ENCODE assay signal across 15 cellular contexts in the genomic region with DNA sequence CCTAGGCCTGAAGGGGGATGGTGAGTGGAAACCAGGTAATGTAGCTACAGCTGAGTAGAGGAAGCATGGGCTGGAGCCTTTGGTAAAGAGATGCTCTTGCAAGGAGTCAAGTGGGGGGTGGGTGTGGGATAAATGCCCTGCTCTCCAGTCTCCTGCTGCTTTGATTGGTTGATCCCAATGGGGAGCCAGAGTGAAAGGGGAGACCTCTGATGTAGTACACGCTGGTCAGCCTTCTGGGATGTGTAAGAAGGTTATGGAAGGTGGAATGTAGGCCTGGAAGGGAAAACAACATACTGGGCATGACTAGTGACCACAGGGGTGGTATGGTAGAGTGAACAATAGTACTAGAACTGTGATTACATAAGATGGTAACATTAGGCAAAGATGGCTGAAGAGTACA.
"Had no signal": no experiment of that assay in that cellular context is flagged by ENCODE, and none has a peak within 500 bp of the region (broad histone marks: within the 10 kb centered on the region; RNA-seq: fewer than 3 reads in every experiment).

No MANE protein-coding gene starts in this region.

- H3K4me3 Mint-ChIP-seq: activated CD4-positive, alpha-beta memory T cell treated with anti-CD3 and anti-CD28 coated beads for 36 hours; activated T-cell treated with anti-CD3 and anti-CD28 coated beads, Interleukin-2, amount 50 U/mL, for 72 hours; central memory CD8-positive, alpha-beta T cell; dendritic cell treated with granulocyte-macrophage colony-stimulating factor and Interleukin-4, amounts not matched to agents 40 ng/mL and 50 ng/mL, for 4 days; natural killer cell; stimulated activated naive CD8-positive, alpha-beta T cell treated with anti-CD3 and anti-CD28 coated beads, Interleukin-15, amount 100 ng/mL, for 72 hours; T-helper 2 cell treated with Interferon-gamma antibody and Interleukin-4, amounts not matched to agents 5 μg/mL and 100 μg/mL, for 36 hours had no signal

- H3K4me3 ChIP-seq: ascending aorta, mucosa of descending colon, psoas muscle, thoracic aorta had no signal

- H3K9me3 Mint-ChIP-seq: activated CD4-positive, alpha-beta memory T cell treated with anti-CD3 and anti-CD28 coated beads for 36 hours; activated T-cell treated with anti-CD3 and anti-CD28 coated beads, Interleukin-2, amount 50 U/mL, for 72 hours; central memory CD8-positive, alpha-beta T cell; dendritic cell treated with granulocyte-macrophage colony-stimulating factor and Interleukin-4, amounts not matched to agents 40 ng/mL and 50 ng/mL, for 4 days; natural killer cell; stimulated activated naive CD8-positive, alpha-beta T cell treated with anti-CD3 and anti-CD28 coated beads, Interleukin-15, amount 100 ng/mL, for 72 hours; T-helper 2 cell treated with Interferon-gamma antibody and Interleukin-4, amounts not matched to agents 5 μg/mL and 100 μg/mL, for 36 hours had no signal

- ATAC-seq: activated T-cell treated with anti-CD3 and anti-CD28 coated beads, Interleukin-2, amount 50 U/mL, for 72 hours; left lobe of liver; mucosa of descending colon; natural killer cell; psoas muscle; stimulated activated naive CD8-positive, alpha-beta T cell treated with anti-CD3 and anti-CD28 coated beads, Interleukin-15, amount 100 ng/mL, for 72 hours had no signal

- H3K27me3 ChIP-seq: ascending aorta had no signal

- H3K36me3 Mint-ChIP-seq: activated CD4-positive, alpha-beta memory T cell treated with anti-CD3 and anti-CD28 coated beads for 36 hours; natural killer cell had no signal

- H3K36me3 ChIP-seq: ascending aorta, thoracic aorta had no signal

- H3K9me3 ChIP-seq: ascending aorta, mucosa of descending colon, psoas muscle, thoracic aorta had no signal

- H3K27ac Mint-ChIP-seq: activated CD4-positive, alpha-beta memory T cell treated with anti-CD3 and anti-CD28 coated beads for 36 hours; activated T-cell treated with anti-CD3 and anti-CD28 coated beads, Interleukin-2, amount 50 U/mL, for 72 hours; dendritic cell treated with granulocyte-macrophage colony-stimulating factor and Interleukin-4, amounts not matched to agents 40 ng/mL and 50 ng/mL, for 4 days; stimulated activated naive CD8-positive, alpha-beta T cell treated with anti-CD3 and anti-CD28 coated beads, Interleukin-15, amount 100 ng/mL, for 72 hours; T-helper 2 cell treated with Interferon-gamma antibody and Interleukin-4, amounts not matched to agents 5 μg/mL and 100 μg/mL, for 36 hours had no signal

- H3K27me3 Mint-ChIP-seq: activated CD4-positive, alpha-beta memory T cell treated with anti-CD3 and anti-CD28 coated beads for 36 hours; central memory CD8-positive, alpha-beta T cell; stimulated activated naive CD8-positive, alpha-beta T cell treated with anti-CD3 and anti-CD28 coated beads, Interleukin-15, amount 100 ng/mL, for 72 hours had no signal

- DNase-seq: activated CD4-positive, alpha-beta memory T cell treated with anti-CD3 and anti-CD28 coated beads for 36 hours; activated CD4-positive, CD25-positive, alpha-beta regulatory T cell treated with anti-CD3 and anti-CD28 coated beads, Interleukin-2, amount 50 U/mL, for 72 hours; activated T-cell treated with anti-CD3 and anti-CD28 coated beads, Interleukin-2, amount 50 U/mL, for 72 hours; mucosa of descending colon; natural killer cell; psoas muscle; stimulated activated CD4-positive, alpha-beta T cell treated with anti-CD3 and anti-CD28 coated beads, Interleukin-15, amount 100 ng/mL, for 24 hours; stimulated activated CD4-positive, alpha-beta T cell treated with anti-CD3 and anti-CD28 coated beads, Interleukin-4, amount 100 ng/mL, for 24 hours; stimulated activated naive CD8-positive, alpha-beta T cell treated with anti-CD3 and anti-CD28 coated beads, Interleukin-15, amount 100 ng/mL, for 72 hours had no signal

- H3K27ac ChIP-seq: ascending aorta, psoas muscle, thoracic aorta had no signal
